ENCODE assay signal across 7 cellular contexts in genomic region chr6:121305957-121306607, GRCh38. TPM values are rescaled to one million over a fixed set of nuclear protein-coding genes. Genes with fewer than 3 reads are reported as not detected.
DNase-seq lines count a peak whose midpoint lies in the region; ATAC-seq and TF ChIP-seq lines count a peak whose summit lies in the region.

No MANE protein-coding gene starts in this region.

- H3K9me3 ChIP-seq in thyroid gland, result no peaks in the 10 kb centered on the region

- no peak for TF ChIP-seq POLR2A in thyroid gland (IDR thresholded peaks at IDR 0.05)

- ATAC-seq in GM21737 (IDR thresholded peaks at IDR 0.05; ENCODE audit: unreplicated experiment), result peak; percentile 59

- H3K4me1 ChIP-seq in thyroid gland, result no peaks in the 10 kb centered on the region

- no peaks in the 10 kb centered on the region for H3K36me3 ChIP-seq in thyroid gland

- H3K27me3 ChIP-seq in thyroid gland, result no peaks in the 10 kb centered on the region

- 61 to 62% methylated on average over 7 of the region's 7 CpGs for WGBS in thyroid gland, 2 donors

- intact Hi-C loops in thyroid gland (cut with DNase I), result no loop called here

- TF ChIP-seq CTCF in GM12873 (IDR thresholded peaks at IDR 0.05; ENCODE audit: insufficient read depth, low read depth, low read length, missing control alignments) (peak; percentile 59), fibroblast of the aortic adventitia (IDR thresholded peaks at IDR 0.05; ENCODE audit: insufficient read depth, low read length) (peak; percentile 50), thyroid gland (IDR thresholded peaks at IDR 0.05) (peak in 5 of 6 experiments; percentile 12 to 63 (median 61))

- peak; percentile 3 for DNase-seq in KG1 (lab: John Stamatoyannopoulos, UW)
- peak; percentile 15 to 46 for DNase-seq in SHP77 (lab: John Stamatoyannopoulos, UW)
- DNase-seq in fibroblast of the aortic adventitia (ENCODE audit: low read depth), result peak; percentile 48
- no peak for DNase-seq in thyroid gland
- no peak for DNase-seq in OCI-M2 (lab: John Stamatoyannopoulos, UW; ENCODE audit: unreplicated experiment)

- H3K4me3 ChIP-seq in fibroblast of the aortic adventitia (ENCODE audit: low read depth, low read length) (no peak overlapping the region), thyroid gland (replicated peaks in 1 of 3) (no peak overlapping the region)

- no peak overlapping the region for H3K27ac ChIP-seq in thyroid gland

RNA-seq across cellular contexts. Expression of gene TBC1D32, which starts 28.2 kb away (rescaled TPM):
- 21.2 and 45.5 TPM in 2 replicates for total RNA-seq in fibroblast of the aortic adventitia (ENCODE audit: low replicate concordance)
- total RNA-seq in thyroid gland, result 10 to 100 TPM; 14.9 to 27.1 (median 22.4) TPM

Comparison
In these comparisons a context has a peak if more than half of its experiments do, and no peak if none do; other contexts are left out.
1. DNase-seq: peak in KG1 (single experiment), SHP77 (2 of 2) and fibroblast of the aortic adventitia (single experiment); none in thyroid gland (0 of 2) and OCI-M2 (single experiment).
2. Peak in every context shown above with its lines, with median percentiles within 50 percentile points of each other: CTCF ChIP-seq.